ENCODE assay signal across 9 cellular contexts in the genomic region with DNA sequence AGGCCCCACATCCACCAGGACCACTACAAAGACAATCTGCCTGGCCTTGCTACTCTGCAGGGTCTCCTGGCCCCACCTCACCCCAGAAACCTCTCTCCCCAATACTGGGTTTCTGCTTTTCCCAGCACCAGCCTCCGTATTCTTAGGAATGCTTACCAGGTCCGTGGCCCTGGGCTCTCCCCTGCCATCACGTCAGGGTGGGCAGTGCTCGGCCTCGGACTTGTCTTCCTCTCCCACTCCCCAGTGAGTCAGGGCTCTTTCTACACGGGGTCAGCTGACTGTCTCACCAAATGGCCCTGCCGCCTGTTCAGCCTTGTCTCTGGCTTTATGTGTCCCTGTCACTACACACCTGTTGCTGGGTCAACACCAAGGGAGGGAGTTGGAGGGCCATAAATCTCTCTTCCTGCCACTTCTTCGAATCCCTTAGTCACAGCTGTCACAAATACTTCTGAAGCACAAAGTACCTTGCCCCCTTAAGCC. TPM values are rescaled to one million over a fixed set of nuclear protein-coding genes. Genes with fewer than 3 reads are reported as not detected.
DNase-seq lines count a peak whose midpoint lies in the region; ATAC-seq and TF ChIP-seq lines count a peak whose summit lies in the region.
"Had no signal": no experiment of that assay in that cellular context is flagged by ENCODE, and none has a peak within 500 bp of the region (broad histone marks: within the 10 kb centered on the region; RNA-seq: fewer than 3 reads in every experiment).

No MANE protein-coding gene starts in this region.

- H3K4me1 ChIP-seq in mucosa of rectum (ENCODE audit: control insufficient read depth in 2 of 2, insufficient read depth in 2 of 2, low read length in 2 of 2) = peaks cover 40 to 50% of the 10 kb centered on the region in 2 donors
- H3K4me1 ChIP-seq in urinary bladder (ENCODE audit: insufficient read depth) = no peaks in the 10 kb centered on the region
- H3K4me1 ChIP-seq in osteoblast (ENCODE audit: insufficient read depth, low read length) = peaks cover 30% of the 10 kb centered on the region

- TF ChIP-seq CTCF in activated B cell treated with CpG ODN at 0.5 μM for 24 hours (IDR thresholded peaks at IDR 0.05) (no peak), osteoblast (IDR thresholded peaks at IDR 0.05; ENCODE audit: extremely low read depth, low read depth, low read length) (no peak)

- H3K9me3 ChIP-seq in mucosa of rectum (ENCODE audit: control insufficient read depth in 2 of 2, low read length in 2 of 2) = no peaks in the 10 kb centered on the region
- no peaks in the 10 kb centered on the region for H3K9me3 ChIP-seq in osteoblast (ENCODE audit: low read depth, low read length)

- H3K4me1 Mint-ChIP-seq in activated B cell treated with CpG ODN at 0.5 μM for 24 hours = peaks cover 74% of the 10 kb centered on the region

- H3K36me3 Mint-ChIP-seq in activated B cell treated with CpG ODN at 0.5 μM for 24 hours (ENCODE audit: low read depth) = peaks cover 30% of the 10 kb centered on the region

- H3K4me2 ChIP-seq in osteoblast (ENCODE audit: insufficient read depth, low read length) = no peak overlapping the region

- peaks cover 84% of the 10 kb centered on the region for H3K79me2 ChIP-seq in osteoblast (ENCODE audit: insufficient read depth, low read length)

- no peak for ATAC-seq in activated B cell treated with CpG ODN at 0.5 μM for 24 hours (ENCODE audit: low read depth)
- no peak for ATAC-seq in GM21515 (IDR thresholded peaks at IDR 0.05; ENCODE audit: unreplicated experiment)

- peak; percentile 58 for DNase-seq in activated effector memory CD4-positive, alpha-beta T cell treated with anti-CD3 and anti-CD28 coated beads, Interleukin-2, amount 50 U/mL, for 16 hours
- no peak for DNase-seq in activated effector memory CD4-positive, alpha-beta T cell treated with Interleukin-2 at 50 U/mL for 16 hours
- DNase-seq in activated B cell treated with CpG ODN at 0.5 μM for 24 hours (peak; percentile 10), foreskin melanocyte (no peak), osteoblast (ENCODE audit: insufficient read length, low spot score, missing footprints) (no peak)
- DNase-seq: NCI-H526 had no signal

- H4K20me1 ChIP-seq in osteoblast (ENCODE audit: insufficient read depth, low read length) = peaks cover 68% of the 10 kb centered on the region

- H3K4me3 Mint-ChIP-seq in activated B cell treated with CpG ODN at 0.5 μM for 24 hours = peak overlapping the region; percentile 7

- CTCF ChIA-PET in activated B cell treated with CpG ODN at 0.5 μM for 24 hours (lab: Charles Lee) = no interaction called here

- intact Hi-C loops in activated B cell treated with CpG ODN at 0.5 μM for 24 hours (cut with micrococcal nuclease) = no loop called here

- H3K27ac ChIP-seq in mucosa of rectum (ENCODE audit: low read depth in 2 of 2, low read length in 2 of 2) (peak overlapping the region; percentile 74 to 78), urinary bladder (ENCODE audit: low read depth) (peak overlapping the region; percentile 44), osteoblast (ENCODE audit: low read depth, low read length) (no peak overlapping the region)

- POLR2A ChIA-PET in activated B cell treated with CpG ODN at 0.5 μM for 24 hours (lab: Charles Lee) = no interaction called here

- H3K27ac Mint-ChIP-seq in activated B cell treated with CpG ODN at 0.5 μM for 24 hours = peak overlapping the region; percentile 14

- H3K36me3 ChIP-seq in mucosa of rectum (ENCODE audit: control insufficient read depth in 2 of 2, insufficient read depth in 2 of 2, low read length in 2 of 2) (no peaks in the 10 kb centered on the region), urinary bladder (ENCODE audit: insufficient read depth) (no peaks in the 10 kb centered on the region), osteoblast (ENCODE audit: insufficient read depth, low read length) (peaks cover 3% of the 10 kb centered on the region)

- WGBS in urinary bladder = 56% methylated on average over 8 of the region's 8 CpGs

- H3K9me3 Mint-ChIP-seq in activated B cell treated with CpG ODN at 0.5 μM for 24 hours = no peaks in the 10 kb centered on the region

- H3K9ac ChIP-seq in mucosa of rectum (ENCODE audit: low read depth in 1 of 2, low read length in 2 of 2) = peak overlapping the region; percentile 14 to 26

- no peaks in the 10 kb centered on the region for H3K27me3 Mint-ChIP-seq in activated B cell treated with CpG ODN at 0.5 μM for 24 hours

- no peak overlapping the region for H2AFZ ChIP-seq in osteoblast (ENCODE audit: low read length)

- H3K27me3 ChIP-seq in mucosa of rectum (ENCODE audit: control insufficient read depth in 2 of 2, insufficient read depth in 2 of 2, low read length in 2 of 2) (no peaks in the 10 kb centered on the region), osteoblast (ENCODE audit: insufficient read depth, low read length) (no peaks in the 10 kb centered on the region)

- H3K4me3 ChIP-seq in mucosa of rectum (ENCODE audit: low read length in 2 of 2) = peak overlapping the region in 1 of 2 donors; percentile 59
- H3K4me3 ChIP-seq in urinary bladder (ENCODE audit: low read depth, low read length) = no peak overlapping the region
- H3K4me3 ChIP-seq in osteoblast (ENCODE audit: insufficient read depth, low read length) = no peak overlapping the region

RNA-seq across cellular contexts. Expression of gene NNAT, which starts 3.2 kb away (rescaled TPM):
- 0.40 TPM in 1 of 2 replicates, not detected in the other for total RNA-seq in activated B cell treated with CpG ODN at 0.5 μM for 24 hours
- total RNA-seq in urinary bladder = 31.4 TPM
- polyA plus RNA-seq in urinary bladder = 61.2 TPM
- total RNA-seq in osteoblast = not detected in 2 replicates

RNA-seq across cellular contexts. Expression of gene BLCAP, which starts 3.4 kb away (rescaled TPM):
- total RNA-seq in activated B cell treated with CpG ODN at 0.5 μM for 24 hours = 70.3 and 78.0 TPM in 2 replicates
- 82.5 TPM for total RNA-seq in urinary bladder
- polyA plus RNA-seq in urinary bladder = 94.0 TPM
- 35.4 and 39.1 TPM in 2 replicates for total RNA-seq in osteoblast

Comparison
In these comparisons a context has a peak if more than half of its experiments do, and no peak if none do; other contexts are left out.
1. DNase-seq: peak in activated effector memory CD4-positive, alpha-beta T cell treated with anti-CD3 and anti-CD28 coated beads, Interleukin-2, amount 50 U/mL, for 16 hours (single experiment) and activated B cell treated with CpG ODN at 0.5 μM for 24 hours (single experiment); none in activated effector memory CD4-positive, alpha-beta T cell treated with Interleukin-2 at 50 U/mL for 16 hours (single experiment), foreskin melanocyte (single experiment) and osteoblast (single experiment).
2. RNA of gene NNAT, which starts 3.2 kb away (total RNA-seq): 31.4 TPM in urinary bladder (single experiment); 0.40 TPM in activated B cell treated with CpG ODN at 0.5 μM for 24 hours and not detected in osteoblast; every median in the first group is over 10 times any median in the second.